In the genomic region with DNA sequence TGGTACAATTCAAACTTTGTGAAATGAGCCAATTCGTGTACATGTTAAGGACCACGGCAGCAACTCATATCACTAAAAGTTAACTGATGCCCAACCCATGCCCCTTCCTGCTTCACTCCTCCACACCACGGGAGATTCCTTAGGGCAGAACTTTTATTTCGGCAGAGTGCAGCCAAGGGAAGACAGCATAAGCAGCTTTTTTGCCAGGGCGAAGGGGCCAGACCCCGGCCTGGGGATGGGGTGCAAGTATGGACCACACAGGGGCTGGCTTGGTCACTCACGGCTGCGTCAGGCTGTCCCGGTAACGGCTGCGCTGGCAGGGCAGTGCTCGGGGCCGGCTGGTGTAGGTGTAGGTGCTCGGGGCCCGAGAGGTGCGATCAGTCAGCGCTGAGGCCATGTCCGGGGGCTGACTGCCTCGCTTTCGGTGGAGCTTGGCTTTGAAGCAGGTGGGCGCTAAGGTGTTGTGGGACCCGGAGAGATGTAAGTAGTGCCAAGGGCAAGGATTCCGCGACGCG, we compare ENCODE assay signal across 8 cellular contexts. TPM values are rescaled to one million over a fixed set of nuclear protein-coding genes. Genes with fewer than 3 reads are reported as not detected.
A peak's percentile ranks its signal among the peaks of the same experiment; 100 is the strongest.
DNase-seq lines count a peak whose midpoint lies in the region; ATAC-seq and TF ChIP-seq lines count a peak whose summit lies in the region.

No MANE protein-coding gene starts in this region.

- DNase-seq in ACHN (peak; percentile 28), left ventricle myocardium inferior (no peak), skeletal muscle cell (ENCODE audit: low read depth) (no peak), GM19240 (ENCODE audit: insufficient read length, low spot score) (no peak), GF-D8 (lab: John Stamatoyannopoulos, UW) (no peak)
- no peak for DNase-seq in activated CD4-positive, alpha-beta memory T cell treated with anti-CD3 and anti-CD28 coated beads, Interleukin-2, amount 10 ng/mL, durations not matched to agents 7 days and 5 days

- H3K9me3 ChIP-seq in left ventricle myocardium inferior (replicated peaks): no peaks in the 10 kb centered on the region

- H3K4me3 Mint-ChIP-seq in activated CD4-positive, alpha-beta memory T cell treated with anti-CD3 and anti-CD28 coated beads, Interleukin-2, amount 10 ng/mL, durations not matched to agents 7 days and 5 days: peak overlapping the region; percentile 97

- no peaks in the 10 kb centered on the region for H3K9me3 Mint-ChIP-seq in activated CD4-positive, alpha-beta memory T cell treated with anti-CD3 and anti-CD28 coated beads, Interleukin-2, amount 10 ng/mL, durations not matched to agents 7 days and 5 days

- peak overlapping the region; percentile 91 for H3K27ac ChIP-seq in left ventricle myocardium inferior (replicated peaks)

- in situ Hi-C loops in ACHN (cut with HindIII; ENCODE audit: low pct_ligation_motif_present, low pct_unique_long_range_greater_than_20kb, low sequenced_read_pairs): no loop called here

- H3K4me3 ChIP-seq in left ventricle myocardium inferior (peak overlapping the region; percentile 88), skeletal muscle cell (ENCODE audit: low read depth, low read length) (peak overlapping the region; percentile 79)

- intact Hi-C loops in left ventricle myocardium inferior (cut with micrococcal nuclease): no loop called here

- H3K36me3 ChIP-seq in left ventricle myocardium inferior: no peaks in the 10 kb centered on the region

- H3K27ac Mint-ChIP-seq in activated CD4-positive, alpha-beta memory T cell treated with anti-CD3 and anti-CD28 coated beads, Interleukin-2, amount 10 ng/mL, durations not matched to agents 7 days and 5 days: peak overlapping the region; percentile 72

- CTCF ChIA-PET in activated CD4-positive, alpha-beta memory T cell treated with anti-CD3 and anti-CD28 coated beads, Interleukin-2, amount 10 ng/mL, durations not matched to agents 7 days and 5 days (lab: Charles Lee): interaction anchor here (1.0 to 16.1 kb wide), 8 partner anchors 10 to 139 kb away, joined by 3 to 410 read pairs (median 10); a partner anchor contains a TSS

- no peaks in the 10 kb centered on the region for H3K36me3 Mint-ChIP-seq in activated CD4-positive, alpha-beta memory T cell treated with anti-CD3 and anti-CD28 coated beads, Interleukin-2, amount 10 ng/mL, durations not matched to agents 7 days and 5 days (ENCODE audit: low read depth)

- peak; percentile 37 for ATAC-seq in GM18909 (IDR thresholded peaks at IDR 0.05; ENCODE audit: poor library complexity, unreplicated experiment)
- peak; percentile 26 for ATAC-seq in HG03342 (IDR thresholded peaks at IDR 0.05; ENCODE audit: unreplicated experiment)

- peaks cover 45% of the 10 kb centered on the region for H3K4me1 Mint-ChIP-seq in activated CD4-positive, alpha-beta memory T cell treated with anti-CD3 and anti-CD28 coated beads, Interleukin-2, amount 10 ng/mL, durations not matched to agents 7 days and 5 days

- no peaks in the 10 kb centered on the region for H3K27me3 Mint-ChIP-seq in activated CD4-positive, alpha-beta memory T cell treated with anti-CD3 and anti-CD28 coated beads, Interleukin-2, amount 10 ng/mL, durations not matched to agents 7 days and 5 days

- H3K27me3 ChIP-seq in left ventricle myocardium inferior (ENCODE audit: low read depth): no peaks in the 10 kb centered on the region

- POLR2A ChIA-PET in activated CD4-positive, alpha-beta memory T cell treated with anti-CD3 and anti-CD28 coated beads, Interleukin-2, amount 10 ng/mL, durations not matched to agents 7 days and 5 days (lab: Charles Lee): interaction anchor here (1.0 to 2.5 kb wide), 10 partner anchors 10 to 210 kb away, joined by 3 to 27 read pairs (median 6); a partner anchor contains a TSS

- H3K4me1 ChIP-seq in left ventricle myocardium inferior: peaks cover 28% of the 10 kb centered on the region

- TF ChIP-seq CTCF in left ventricle myocardium inferior (IDR thresholded peaks at IDR 0.05; ENCODE audit: borderline replicate concordance): no peak

RNA-seq across cellular contexts. Expression of a gene that starts 0.8 kb away (rescaled TPM):
- total RNA-seq in activated CD4-positive, alpha-beta memory T cell treated with anti-CD3 and anti-CD28 coated beads, Interleukin-2, amount 10 ng/mL, durations not matched to agents 7 days and 5 days: 1 to 10 TPM; 3.4 to 3.7 TPM
- total RNA-seq in left ventricle myocardium inferior: 11.9 TPM

RNA-seq across cellular contexts. Expression of a gene that starts 45.6 kb away (rescaled TPM):
- 10 to 100 TPM; 52.0 to 53.2 TPM for total RNA-seq in activated CD4-positive, alpha-beta memory T cell treated with anti-CD3 and anti-CD28 coated beads, Interleukin-2, amount 10 ng/mL, durations not matched to agents 7 days and 5 days
- 1.2 TPM for total RNA-seq in left ventricle myocardium inferior

Comparison
In these comparisons a context has a peak if more than half of its experiments do, and no peak if none do; other contexts are left out.
1. RNA of a gene that starts 45.6 kb away (total RNA-seq): 52.0 to 53.2 TPM in activated CD4-positive, alpha-beta memory T cell treated with anti-CD3 and anti-CD28 coated beads, Interleukin-2, amount 10 ng/mL, durations not matched to agents 7 days and 5 days; 1.2 TPM in left ventricle myocardium inferior (single experiment); every median in the first group is over 10 times any median in the second.